8 cellular contexts compared by ENCODE assay signal in genomic region chr1:155192346-155193274, GRCh38. TPM values are rescaled to one million over a fixed set of nuclear protein-coding genes. Genes with fewer than 3 reads are reported as not detected.
DNase-seq lines count a peak whose midpoint lies in the region; ATAC-seq, FAIRE-seq and TF ChIP-seq lines count a peak whose summit lies in the region.

No MANE protein-coding gene starts in this region.

- POLR2A ChIA-PET in GM12878 (lab: Charles Lee): interaction anchor here (0.5 to 3.5 kb wide), 7 partner anchors 7 to 280 kb away, joined by 4 to 77 read pairs (median 23); partner anchors contain the start of genes KRTCAP2, MTX1, THBS3 and TRIM46

- no peak overlapping the region for H2BK5ac ChIP-seq in H9 (ENCODE audit: insufficient read length, low read length)

- H2BK12ac ChIP-seq in H9 (ENCODE audit: insufficient read length, low read depth, low read length): peak overlapping the region; percentile 69

- intact Hi-C loops in GM12878 (cut with micrococcal nuclease; ENCODE audit: unreplicated experiment): no loop called here

- H3K4me3 ChIP-seq in GM12878: peak overlapping the region; percentile 77; the same call in 1 of the 2 replicates

- TF ChIP-seq EP300 in GM12878 (IDR thresholded peaks at IDR 0.05; ENCODE audit: borderline replicate concordance in 1 of 2, control insufficient read depth in 1 of 2, low read depth in 2 of 2, low read length in 2 of 2): no peak

- no peaks in the 10 kb centered on the region for H3K9me3 ChIP-seq in H9 (ENCODE audit: control insufficient read depth, low read depth, low read length)
- no peaks in the 10 kb centered on the region for H3K9me3 ChIP-seq in GM12878 (replicated peaks; ENCODE audit: control insufficient read depth, insufficient read depth, low read length)

- peaks cover 28% of the 10 kb centered on the region for H3K23me2 ChIP-seq in H9 (ENCODE audit: insufficient read length, low read depth, low read length, poor library complexity, severe bottlenecking)

- H2AFZ ChIP-seq in H9 (ENCODE audit: low read length) (no peak overlapping the region), GM12878 (ENCODE audit: control insufficient read depth, low read depth, low read length) (peak overlapping the region; percentile 85)

- H3T11ph ChIP-seq in H9 (ENCODE audit: low read length): no peak overlapping the region

- in situ Hi-C loops in GM12878 (cut with MboI): no loop called here

- no CpG with 5 or more reads among the region's 20 CpGs for WGBS in H9 (ENCODE audit: extremely low coverage, insufficient read length, low lambda C conversion rate)
- WGBS in GM12878 (ENCODE audit: insufficient coverage, insufficient replicate concordance, low lambda C conversion rate, missing lambda C conversion rate): 26% methylated on average over 9 of the region's 20 CpGs

- no peak overlapping the region for H3K4ac ChIP-seq in H9 (ENCODE audit: low read depth, low read length)

- RAD21 ChIA-PET in GM12878 (lab: Charles Lee; ENCODE audit: unreplicated experiment): interaction anchor here (0.7 to 3.5 kb wide), 9 partner anchors 8 to 101 kb away, joined by 3 to 77 read pairs (median 13); partner anchors contain the start of genes KRTCAP2, MTX1 and THBS3

- H3K14ac ChIP-seq in H9 (ENCODE audit: insufficient read depth, low read length): peak overlapping the region; percentile 74

- peaks cover 4 to 5% of the 10 kb centered on the region in 2 experiments; a peak in 4 of 5 replicates for H3K9me3 Mint-ChIP-seq in H9

- H3K27ac Mint-ChIP-seq in H9: peak overlapping the region; percentile 93 to 99 (median 95)

- H3K36me3 ChIP-seq in GM12878 (ENCODE audit: control insufficient read depth in 2 of 2, insufficient read depth in 2 of 2, low read length in 1 of 2): no peaks in the 10 kb centered on the region

- peak overlapping the region; percentile 95 to 99 for H3K4me3 Mint-ChIP-seq in H9

- no peak overlapping the region for H2BK20ac ChIP-seq in H9 (ENCODE audit: low read depth, low read length, poor library complexity, severe bottlenecking)

- H4K91ac ChIP-seq in H9 (ENCODE audit: insufficient read length, low read depth, low read length): no peak overlapping the region

- H3K27me3 ChIP-seq in H9 (ENCODE audit: insufficient read depth, low read length): no peaks in the 10 kb centered on the region
- H3K27me3 ChIP-seq in GM12878 (replicated peaks in 1 of 2; ENCODE audit: control insufficient read depth in 2 of 2, insufficient read depth in 2 of 2, low read length in 1 of 2): no peaks in the 10 kb centered on the region

- H3K4me1 ChIP-seq in H9 (ENCODE audit: insufficient read depth, low read length) (peaks cover 10% of the 10 kb centered on the region), GM12878 (ENCODE audit: control insufficient read depth, insufficient read depth, low read length) (peaks cover 16% of the 10 kb centered on the region)

- peaks cover 5% of the 10 kb centered on the region for H3K27me3 Mint-ChIP-seq in H9 (ENCODE audit: low read depth)

- peak overlapping the region; percentile 56 for H3K4me2 ChIP-seq in H9 (ENCODE audit: insufficient read depth, insufficient read length, low read length)
- peak overlapping the region; percentile 89; the same call in 1 of the 2 replicates for H3K4me2 ChIP-seq in GM12878 (ENCODE audit: control insufficient read depth, insufficient read depth)

- SMC1A ChIA-PET in GM12878 (lab: Charles Lee; ENCODE audit: uncharacterized antibody, unreplicated experiment): interaction anchor here (1.1 to 3.5 kb wide), 7 partner anchors 8 to 101 kb away, joined by 3 to 46 read pairs (median 5); partner anchors contain the start of genes KRTCAP2 and TRIM46

- no peak for FAIRE-seq in GM12878 (lab: Jason Lieb, UNC)

- H3K9ac ChIP-seq in H9 (ENCODE audit: extremely low read depth, insufficient read length, low read length): peak overlapping the region; percentile 1
- peak overlapping the region; percentile 58 for H3K9ac ChIP-seq in GM12878 (ENCODE audit: control insufficient read depth, insufficient read depth, low read length)

- no peak overlapping the region for H3K27ac ChIP-seq in H9 (ENCODE audit: insufficient read length, low read depth, low read length)
- peak overlapping the region; percentile 22; the same call in 1 of the 2 replicates for H3K27ac ChIP-seq in GM12878 (ENCODE audit: control insufficient read depth, insufficient read depth)

- H3K79me2 ChIP-seq in H9 (ENCODE audit: insufficient read depth, low read length): peaks cover 13% of the 10 kb centered on the region; the same call in 1 of the 2 replicates
- no peaks in the 10 kb centered on the region for H3K79me2 ChIP-seq in GM12878 (ENCODE audit: control insufficient read depth, insufficient read depth, low read length)

- DNase-seq in H9 (peak; percentile 82), NCI-H345 treated with DMSO at 0.1 percent for 48 hours (lab: John Stamatoyannopoulos, UW; ENCODE audit: unreplicated experiment) (peak; percentile 84), GM12878 (ENCODE audit: low read depth, low spot score) (no peak), kidney tubule cell (ENCODE audit: low spot score) (peak; percentile 85), SKM-1 treated with dmso at 0.1 percent for 144 hours (lab: John Stamatoyannopoulos, UW; ENCODE audit: unreplicated experiment) (no peak)
- peak; percentile 34 for DNase-seq in stimulated activated naive CD4-positive, alpha-beta T cell treated with Interleukin-2 at 50 U/mL for 16 hours (lab: John Stamatoyannopoulos, UW)

- CTCF ChIA-PET in GM12878 (lab: Yijun Ruan, JAX): interaction anchor here (0.6 to 5.2 kb wide), 19 partner anchors 8 to 1407 kb away, joined by 3 to 244 read pairs (median 8); partner anchors contain the start of genes KRTCAP2, MTX1, SLC50A1 and THBS3

- TF ChIP-seq POLR2A in GM12878 (IDR thresholded peaks at IDR 0.05; ENCODE audit: low read depth, low read length): no peak

- H3K23ac ChIP-seq in H9 (ENCODE audit: insufficient read length, low read depth, low read length): no peak overlapping the region

- no peaks in the 10 kb centered on the region for H4K20me1 ChIP-seq in H9 (ENCODE audit: control insufficient read depth, insufficient read depth, insufficient read length)
- H4K20me1 ChIP-seq in GM12878 (ENCODE audit: control insufficient read depth, insufficient read depth): no peaks in the 10 kb centered on the region

- peaks cover 27 to 38% of the 10 kb centered on the region in 2 experiments for H3K4me1 Mint-ChIP-seq in H9

- H2BK120ac ChIP-seq in H9 (ENCODE audit: low read depth, low read length, poor library complexity, severe bottlenecking): peak overlapping the region; percentile 39

- peak overlapping the region; percentile 86 for H3K18ac ChIP-seq in H9 (ENCODE audit: insufficient read length, low read depth, low read length)

- no peak for TF ChIP-seq CTCF in H9 (conservative IDR thresholded peaks at IDR 0.05)
- no peak for TF ChIP-seq CTCF in GM12878 (IDR thresholded peaks at IDR 0.05 in 2 of 3, conservative IDR thresholded peaks at IDR 0.05 in 1 of 3; ENCODE audit: control insufficient read depth in 2 of 3, extremely low read depth in 1 of 3, insufficient read depth in 1 of 3, low read depth in 3 of 3, low read length in 3 of 3)

- ATAC-seq in GM12878 (no peak), HG03460 (IDR thresholded peaks at IDR 0.05; ENCODE audit: unreplicated experiment) (no peak), GM19463 (IDR thresholded peaks at IDR 0.05; ENCODE audit: unreplicated experiment) (no peak)

- no peak overlapping the region for H4K5ac ChIP-seq in H9 (ENCODE audit: insufficient read length, low read depth, low read length)

- peak overlapping the region; percentile 56; the same call in 1 of the 2 replicates for H2BK15ac ChIP-seq in H9 (ENCODE audit: low read depth, low read length)

- H4K8ac ChIP-seq in H9 (replicated peaks; ENCODE audit: insufficient read length, low read depth, low read length): no peak overlapping the region

- H3K56ac ChIP-seq in H9 (ENCODE audit: insufficient read length, low read depth, low read length): no peak overlapping the region

- BruUV-seq in GM12878 (replicated peaks; lab: Mats Ljungman, UMichigan): no TSS peak

- H3K36me3 Mint-ChIP-seq in H9 (ENCODE audit: insufficient read depth in 1 of 3, low read depth in 3 of 3): peaks cover 21 to 27% (median 22%) of the 10 kb centered on the region in 3 experiments

- no peak for TF ChIP-seq RAD21 in GM12878 (IDR thresholded peaks at IDR 0.05; ENCODE audit: insufficient read depth, low read depth, low read length)

- no peak overlapping the region for H2AK5ac ChIP-seq in H9 (ENCODE audit: insufficient read length, low read length)

- no peaks in the 10 kb centered on the region for H3K79me1 ChIP-seq in H9 (ENCODE audit: insufficient read depth, low read depth, low read length, poor library complexity, severe bottlenecking)

RNA-seq across cellular contexts. Expression of gene THBS3, which starts 15.1 kb away (rescaled TPM):
- 5.0 and 5.9 TPM in 2 replicates for total RNA-seq in H9 (2021)
- 7.2 and 7.8 TPM in 2 replicates for total RNA-seq in GM12878 (2013; cell fraction: nucleolus; rRNA removed)
- 2.8 and 3.2 TPM in 2 replicates for total RNA-seq in GM12878 (2014; rRNA removed)
- 1.3 and 1.9 TPM in 2 replicates for total RNA-seq in GM12878 (2014; rRNA removed; fragmentation: Illumina TruSeq; extraction: Trizol)
- 3.2 and 3.8 TPM in 2 replicates for total RNA-seq in GM12878 (2021)
- polyA plus RNA-seq in GM12878 (2011; ENCODE audit: low read depth): 5.4 TPM
- 1.8 and 2.3 TPM in 2 replicates for polyA plus RNA-seq in GM12878 (2011; rRNA removed)
- 2.0 and 2.7 TPM in 2 replicates for polyA plus RNA-seq in GM12878 (2011; cell fraction: cytosol; rRNA removed)
- polyA plus RNA-seq in GM12878 (2011; cell fraction: nucleus; rRNA removed): 19.0 and 24.1 TPM in 2 replicates
- polyA plus RNA-seq in GM12878 (2012): 8.6 and 10.7 TPM in 2 replicates
- polyA plus RNA-seq in GM12878 (2014; fragmentation: Illumina TruSeq; extraction: Trizol): 1.8 and 2.0 TPM in 2 replicates
- 1 to 10 TPM in 1 of 2 experiments, under 1 TPM in 1; 0.66 to 1.2 TPM for polyA plus RNA-seq in GM12878 (2014; fragmentation: Nextera tagmentation; extraction: Ambion mirVana)
- polyA plus RNA-seq in GM12878 (2014; rRNA removed): 3.1 and 3.6 TPM in 2 replicates
- polyA plus RNA-seq in GM12878 (2016; fragmentation: Nextera tagmentation; extraction: Ambion mirVana): 1 to 10 TPM in 1 of 2 experiments, under 1 TPM in 1; 0.88 to 2.0 TPM
- polyA minus RNA-seq in GM12878 (2011; rRNA and poly(A)+ RNA removed): 2.8 and 2.9 TPM in 2 replicates
- 1.1 and 2.3 TPM in 2 replicates for polyA minus RNA-seq in GM12878 (2011; cell fraction: cytosol; rRNA and poly(A)+ RNA removed)
- 2.5 and 3.1 TPM in 2 replicates for polyA minus RNA-seq in GM12878 (2011; cell fraction: nucleus; rRNA and poly(A)+ RNA removed)

RNA-seq across cellular contexts. Expression of gene MTX1, which starts 15.9 kb away (rescaled TPM):
- 43.6 and 45.0 TPM in 2 replicates for total RNA-seq in H9 (2021)
- 8.6 and 10.8 TPM in 2 replicates for total RNA-seq in GM12878 (2013; cell fraction: nucleolus; rRNA removed)
- total RNA-seq in GM12878 (2014; rRNA removed): 82.7 and 92.0 TPM in 2 replicates
- total RNA-seq in GM12878 (2014; rRNA removed; fragmentation: Illumina TruSeq; extraction: Trizol): 34.3 and 36.3 TPM in 2 replicates
- 42.9 and 47.4 TPM in 2 replicates for total RNA-seq in GM12878 (2021)
- polyA plus RNA-seq in GM12878 (2011; ENCODE audit: low read depth): 20.2 TPM
- 23.1 and 50.9 TPM in 2 replicates for polyA plus RNA-seq in GM12878 (2011; rRNA removed)
- 89.6 and 98.0 TPM in 2 replicates for polyA plus RNA-seq in GM12878 (2011; cell fraction: cytosol; rRNA removed)
- 55.7 and 58.1 TPM in 2 replicates for polyA plus RNA-seq in GM12878 (2011; cell fraction: nucleus; rRNA removed)
- polyA plus RNA-seq in GM12878 (2012): 35.8 and 42.8 TPM in 2 replicates
- 17.6 and 43.8 TPM in 2 replicates for polyA plus RNA-seq in GM12878 (2014; fragmentation: Illumina TruSeq; extraction: Trizol)
- polyA plus RNA-seq in GM12878 (2014; fragmentation: Nextera tagmentation; extraction: Ambion mirVana): 10 to 100 TPM; 15.8 to 25.5 TPM
- 66.8 and 78.1 TPM in 2 replicates for polyA plus RNA-seq in GM12878 (2014; rRNA removed)
- polyA plus RNA-seq in GM12878 (2016; fragmentation: Nextera tagmentation; extraction: Ambion mirVana): 10 to 100 TPM; 72.7 to 74.5 TPM
- polyA minus RNA-seq in GM12878 (2011; rRNA and poly(A)+ RNA removed): 23.8 and 50.1 TPM in 2 replicates
- polyA minus RNA-seq in GM12878 (2011; cell fraction: cytosol; rRNA and poly(A)+ RNA removed): 25.9 and 28.2 TPM in 2 replicates
- 17.5 and 21.9 TPM in 2 replicates for polyA minus RNA-seq in GM12878 (2011; cell fraction: nucleus; rRNA and poly(A)+ RNA removed)

RNA-seq across cellular contexts. Expression of gene TRIM46, which starts 19.0 kb away (rescaled TPM):
- total RNA-seq in H9 (2021): 16.5 and 18.4 TPM in 2 replicates
- 6.4 and 7.4 TPM in 2 replicates for total RNA-seq in GM12878 (2013; cell fraction: nucleolus; rRNA removed)
- total RNA-seq in GM12878 (2014; rRNA removed): 1.4 and 1.6 TPM in 2 replicates
- 0.69 and 0.89 TPM in 2 replicates for total RNA-seq in GM12878 (2014; rRNA removed; fragmentation: Illumina TruSeq; extraction: Trizol)
- total RNA-seq in GM12878 (2021): 2.0 and 3.0 TPM in 2 replicates
- 0.33 TPM for polyA plus RNA-seq in GM12878 (2011; ENCODE audit: low read depth)
- polyA plus RNA-seq in GM12878 (2011; rRNA removed): 0.65 and 0.90 TPM in 2 replicates
- 1.8 and 2.2 TPM in 2 replicates for polyA plus RNA-seq in GM12878 (2011; cell fraction: cytosol; rRNA removed)
- polyA plus RNA-seq in GM12878 (2011; cell fraction: nucleus; rRNA removed): 6.9 and 8.9 TPM in 2 replicates
- polyA plus RNA-seq in GM12878 (2012): 0.42 and 0.69 TPM in 2 replicates
- 0.33 and 1.1 TPM in 2 replicates for polyA plus RNA-seq in GM12878 (2014; fragmentation: Illumina TruSeq; extraction: Trizol)
- polyA plus RNA-seq in GM12878 (2014; fragmentation: Nextera tagmentation; extraction: Ambion mirVana): under 1 TPM; 0.08 to 0.20 TPM
- 3.1 and 4.2 TPM in 2 replicates for polyA plus RNA-seq in GM12878 (2014; rRNA removed)
- polyA plus RNA-seq in GM12878 (2016; fragmentation: Nextera tagmentation; extraction: Ambion mirVana): 1 to 10 TPM in 1 of 2 experiments, under 1 TPM in 1; 0.91 to 1.0 TPM
- polyA minus RNA-seq in GM12878 (2011; rRNA and poly(A)+ RNA removed): 0.95 and 1.5 TPM in 2 replicates
- polyA minus RNA-seq in GM12878 (2011; cell fraction: cytosol; rRNA and poly(A)+ RNA removed): 0.73 and 0.80 TPM in 2 replicates
- 2.2 and 4.2 TPM in 2 replicates for polyA minus RNA-seq in GM12878 (2011; cell fraction: nucleus; rRNA and poly(A)+ RNA removed)

RNA-seq across cellular contexts. Expression of gene KRTCAP2, which starts 19.5 kb away (rescaled TPM):
- total RNA-seq in H9 (2021) (149 and 152 TPM in 2 replicates), GM12878 (2014; rRNA removed) (142 and 149 TPM in 2 replicates), GM12878 (2014; rRNA removed; fragmentation: Illumina TruSeq; extraction: Trizol) (90.5 and 95.1 TPM in 2 replicates), GM12878 (2021) (97.2 and 101 TPM in 2 replicates)
- total RNA-seq in GM12878 (2013; cell fraction: nucleolus; rRNA removed): 19.8 and 25.9 TPM in 2 replicates
- 176 TPM for polyA plus RNA-seq in GM12878 (2011; ENCODE audit: low read depth)
- polyA plus RNA-seq in GM12878 (2011; rRNA removed) (42.5 and 61.3 TPM in 2 replicates), GM12878 (2014; fragmentation: Illumina TruSeq; extraction: Trizol) (92.4 and 139 TPM in 2 replicates), GM12878 (2014; fragmentation: Nextera tagmentation; extraction: Ambion mirVana) (100 to 1,000 TPM; 144 to 181 TPM), GM12878 (2014; rRNA removed) (78.1 and 79.7 TPM in 2 replicates), GM12878 (2016; fragmentation: Nextera tagmentation; extraction: Ambion mirVana) (100 to 1,000 TPM; 230 to 238 TPM)
- polyA plus RNA-seq in GM12878 (2011; cell fraction: cytosol; rRNA removed): 112 and 161 TPM in 2 replicates
- polyA plus RNA-seq in GM12878 (2011; cell fraction: nucleus; rRNA removed): 95.9 and 97.3 TPM in 2 replicates
- 124 and 153 TPM in 2 replicates for polyA plus RNA-seq in GM12878 (2012)
- polyA minus RNA-seq in GM12878 (2011; rRNA and poly(A)+ RNA removed): 64.4 and 93.5 TPM in 2 replicates
- 41.7 and 45.5 TPM in 2 replicates for polyA minus RNA-seq in GM12878 (2011; cell fraction: cytosol; rRNA and poly(A)+ RNA removed)
- polyA minus RNA-seq in GM12878 (2011; cell fraction: nucleus; rRNA and poly(A)+ RNA removed): 16.6 and 31.4 TPM in 2 replicates

RNA-seq across cellular contexts. Expression of gene DPM3, which starts 52.3 kb away (rescaled TPM):
- 47.4 and 48.5 TPM in 2 replicates for total RNA-seq in H9 (2021)
- 9.6 and 10.3 TPM in 2 replicates for total RNA-seq in GM12878 (2013; cell fraction: nucleolus; rRNA removed)
- 19.6 and 25.8 TPM in 2 replicates for total RNA-seq in GM12878 (2014; rRNA removed)
- 9.8 and 13.5 TPM in 2 replicates for total RNA-seq in GM12878 (2014; rRNA removed; fragmentation: Illumina TruSeq; extraction: Trizol)
- 53.1 and 56.1 TPM in 2 replicates for total RNA-seq in GM12878 (2021)
- polyA plus RNA-seq in GM12878 (2011; ENCODE audit: low read depth): 41.6 TPM
- 12.9 and 20.0 TPM in 2 replicates for polyA plus RNA-seq in GM12878 (2011; rRNA removed)
- 93.0 and 97.8 TPM in 2 replicates for polyA plus RNA-seq in GM12878 (2011; cell fraction: cytosol; rRNA removed)
- polyA plus RNA-seq in GM12878 (2011; cell fraction: nucleus; rRNA removed): 54.6 and 56.5 TPM in 2 replicates
- polyA plus RNA-seq in GM12878 (2012): 78.3 and 89.7 TPM in 2 replicates
- 6.0 TPM in 1 of 2 replicates, not detected in the other for polyA plus RNA-seq in GM12878 (2014; fragmentation: Illumina TruSeq; extraction: Trizol)
- 10 to 100 TPM in 1 of 2 experiments, 1 to 10 TPM in 1; 5.9 to 25.7 TPM for polyA plus RNA-seq in GM12878 (2014; fragmentation: Nextera tagmentation; extraction: Ambion mirVana)
- polyA plus RNA-seq in GM12878 (2014; rRNA removed): 78.7 and 93.1 TPM in 2 replicates
- polyA plus RNA-seq in GM12878 (2016; fragmentation: Nextera tagmentation; extraction: Ambion mirVana): 10 to 100 TPM; 42.4 to 48.1 TPM
- polyA minus RNA-seq in GM12878 (2011; rRNA and poly(A)+ RNA removed): 7.6 and 31.0 TPM in 2 replicates
- polyA minus RNA-seq in GM12878 (2011; cell fraction: cytosol; rRNA and poly(A)+ RNA removed): 5.5 and 13.8 TPM in 2 replicates
- 6.9 and 11.0 TPM in 2 replicates for polyA minus RNA-seq in GM12878 (2011; cell fraction: nucleus; rRNA and poly(A)+ RNA removed)

Comparison
In these comparisons a context has a peak if more than half of its experiments do, and no peak if none do; other contexts are left out.
1. DNase-seq: peak in H9 (single experiment), NCI-H345 treated with DMSO at 0.1 percent for 48 hours (single experiment), kidney tubule cell (single experiment) and stimulated activated naive CD4-positive, alpha-beta T cell treated with Interleukin-2 at 50 U/mL for 16 hours (single experiment); none in GM12878 (single experiment) and SKM-1 treated with dmso at 0.1 percent for 144 hours (single experiment).